ENCODE assay signal across 9 cellular contexts in genomic region chr1:90973897-90974798, GRCh38. TPM values are rescaled to one million over a fixed set of nuclear protein-coding genes. Genes with fewer than 3 reads are reported as not detected.
DNase-seq lines count a peak whose midpoint lies in the region; ATAC-seq and TF ChIP-seq lines count a peak whose summit lies in the region.
"Had no signal": no experiment of that assay in that cellular context is flagged by ENCODE, and none has a peak within 500 bp of the region (broad histone marks: within the 10 kb centered on the region; RNA-seq: fewer than 3 reads in every experiment).

No MANE protein-coding gene starts in this region.

- peak; percentile 75; the same call in 1 of the 2 replicates for ATAC-seq in Panc1

- DNase-seq in SIG-M5 treated with dmso at 0.1 percent for 504 hours (lab: John Stamatoyannopoulos, UW; ENCODE audit: unreplicated experiment) (peak; percentile 10), SIG-M5 (lab: John Stamatoyannopoulos, UW) (no peak), Panc1 (ENCODE audit: low read depth, low spot score) (no peak), fibroblast of mammary gland (ENCODE audit: low read depth) (peak; percentile 66), progenitor cell of endocrine pancreas (ENCODE audit: low spot score, unreplicated experiment) (no peak), islet precursor cell (no peak), NCI-H128 (lab: John Stamatoyannopoulos, UW; ENCODE audit: unreplicated experiment) (no peak)
- DNase-seq in effector CD4-positive, alpha-beta T cell = no peak
- DNase-seq: activated CD4-positive, alpha-beta T cell treated with anti-CD3 and anti-CD28 coated beads for 4 hours had no signal

- H3K9me3 ChIP-seq in Panc1 (ENCODE audit: control insufficient read depth, insufficient read depth, low read depth, low read length) = no peaks in the 10 kb centered on the region

- no peaks in the 10 kb centered on the region for H3K9me3 Mint-ChIP-seq in progenitor cell of endocrine pancreas (ENCODE audit: low read depth)

- no peak; the same call in 1 of the 2 replicates for TF ChIP-seq CTCF in Panc1 (IDR thresholded peaks at IDR 0.05)
- no peak for TF ChIP-seq CTCF in fibroblast of mammary gland (conservative IDR thresholded peaks at IDR 0.05; ENCODE audit: control insufficient read depth, insufficient read depth, low read depth, low read length)
- no peak for TF ChIP-seq CTCF in progenitor cell of endocrine pancreas (IDR thresholded peaks at IDR 0.05; ENCODE audit: unreplicated experiment)

- no peak overlapping the region for H3K27ac ChIP-seq in Panc1 (ENCODE audit: low read length)

- peaks cover 19% of the 10 kb centered on the region for H3K36me3 Mint-ChIP-seq in progenitor cell of endocrine pancreas (ENCODE audit: insufficient read depth)

- H3K4me3 ChIP-seq in Panc1 (ENCODE audit: low read depth in 2 of 2, low read length in 2 of 2) (no peak overlapping the region), fibroblast of mammary gland (ENCODE audit: control insufficient read depth, low read depth, low read length) (no peak overlapping the region)

- no peaks in the 10 kb centered on the region for H3K4me1 ChIP-seq in Panc1 (ENCODE audit: control insufficient read depth, insufficient read depth, low read length)

- H3K27me3 ChIP-seq in Panc1 (ENCODE audit: control insufficient read depth, insufficient read depth, low read length) = no peaks in the 10 kb centered on the region

- peaks cover 4% of the 10 kb centered on the region for H3K4me1 Mint-ChIP-seq in progenitor cell of endocrine pancreas (ENCODE audit: low read depth)

- no TSS peak for BruUV-seq in Panc1 (replicated peaks; lab: Mats Ljungman, UMichigan)

- CTCF ChIA-PET in Panc1 (lab: Charles Lee) = no interaction called here

- in situ Hi-C loops in Panc1 (cut with HindIII; ENCODE audit: low pct_unique_long_range_greater_than_20kb, low sequenced_read_pairs) = no loop called here

- no peaks in the 10 kb centered on the region for H3K27me3 Mint-ChIP-seq in progenitor cell of endocrine pancreas

- peak overlapping the region; percentile 43 for H3K27ac Mint-ChIP-seq in progenitor cell of endocrine pancreas

- H3K4me3 Mint-ChIP-seq in progenitor cell of endocrine pancreas (ENCODE audit: low read depth) = no peak overlapping the region

- POLR2A ChIA-PET in Panc1 (lab: Charles Lee) = no interaction called here

- intact Hi-C loops in Panc1 (cut with micrococcal nuclease; ENCODE audit: unreplicated experiment) = no loop called here

- H3K36me3 ChIP-seq in Panc1 (ENCODE audit: control insufficient read depth, insufficient read depth, low read length) = no peaks in the 10 kb centered on the region; the same call in 1 of the 2 replicates

RNA-seq across cellular contexts. Expression of gene ZNF644, which starts 47.7 kb away (rescaled TPM):
- total RNA-seq in Panc1 (2021; ENCODE audit: unreplicated experiment) (74.2 TPM), progenitor cell of endocrine pancreas (100 and 101 TPM in 2 replicates)
- polyA plus RNA-seq in Panc1 (2012; ENCODE audit: insufficient read length) = 21.7 TPM

Comparison
In these comparisons a context has a peak if more than half of its experiments do, and no peak if none do; other contexts are left out.
1. DNase-seq: peak in SIG-M5 treated with dmso at 0.1 percent for 504 hours (single experiment) and fibroblast of mammary gland (single experiment); none in SIG-M5 (single experiment), Panc1 (single experiment), progenitor cell of endocrine pancreas (single experiment), effector CD4-positive, alpha-beta T cell (single experiment), islet precursor cell (single experiment) and NCI-H128 (single experiment).